Comparison of ENCODE assay signal across 14 cellular contexts in the genomic region with DNA sequence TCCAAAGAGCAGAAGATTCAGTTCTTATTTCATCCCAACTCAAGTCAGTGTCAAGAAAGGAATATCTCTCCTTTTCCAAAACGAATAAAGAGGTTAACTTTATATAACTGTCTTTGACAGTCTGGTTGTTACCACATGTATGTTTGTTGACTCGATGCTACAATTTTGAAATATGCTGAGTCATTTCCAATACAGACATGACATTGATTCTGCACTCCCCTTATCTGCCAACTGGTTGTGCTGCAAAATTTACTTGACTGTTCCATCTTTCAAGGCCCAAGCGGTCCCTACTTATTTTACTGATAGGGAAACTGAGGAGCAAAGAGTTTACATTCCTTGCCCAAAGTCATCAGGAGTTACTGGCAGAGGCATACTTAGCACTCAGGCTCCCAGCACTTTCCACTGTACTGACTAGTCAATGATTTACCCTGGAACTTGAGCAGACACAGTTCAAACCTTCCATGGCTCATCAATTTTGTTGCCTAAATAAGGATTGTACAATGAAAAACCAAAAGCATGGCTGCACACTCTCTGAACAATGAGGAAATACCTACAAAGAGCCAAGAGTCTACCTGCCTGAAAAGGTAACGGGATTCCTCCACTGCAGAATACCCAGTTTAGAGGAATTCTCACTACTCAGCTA. TPM values are rescaled to one million over a fixed set of nuclear protein-coding genes. Genes with fewer than 3 reads are reported as not detected.
DNase-seq lines count a peak whose midpoint lies in the region; ATAC-seq, FAIRE-seq and TF ChIP-seq lines count a peak whose summit lies in the region.
"Had no signal": no experiment of that assay in that cellular context is flagged by ENCODE, and none has a peak within 500 bp of the region (broad histone marks: within the 10 kb centered on the region; RNA-seq: fewer than 3 reads in every experiment).

No MANE protein-coding gene starts in this region.

- no peak overlapping the region for H3K27ac ChIP-seq in K562 (ENCODE audit: extremely low read depth, low read depth, low read length)
- H3K27ac ChIP-seq: spleen had no signal

- WGBS in K562 (ENCODE audit: insufficient coverage, low coverage, missing lambda C conversion rate): 17% methylated on average over 4 of the region's 4 CpGs

- ATAC-seq in GM19463 (IDR thresholded peaks at IDR 0.05; ENCODE audit: unreplicated experiment) (peak; percentile 59), K562 (no peak), left lobe of liver (peak; percentile 67), HG03565 (IDR thresholded peaks at IDR 0.05; ENCODE audit: unreplicated experiment) (no peak)
- ATAC-seq: HCT116; naive thymus-derived CD8-positive, alpha-beta T cell had no signal

- DNase-seq in ACHN (peak; percentile 84), K562 (ENCODE audit: extremely low read depth in 1 of 4, low spot score in 3 of 4) (no peak), left lobe of liver (ENCODE audit: low spot score) (no peak), EL (no peak), A172 (ENCODE audit: low spot score) (no peak), cerebellum (ENCODE audit: low spot score) (no peak)
- DNase-seq: endodermal cell; naive thymus-derived CD8-positive, alpha-beta T cell; NCI-H2171; spleen had no signal

- POLR2A ChIA-PET in K562 (lab: Yijun Ruan, JAX): no interaction called here

- no peak overlapping the region for H3K9ac ChIP-seq in K562 (ENCODE audit: insufficient read depth in 1 of 2, low read depth in 2 of 2, low read length in 2 of 2)

- no peak for TF ChIP-seq CTCF in K562 (IDR thresholded peaks at IDR 0.05 in 2 of 3, conservative IDR thresholded peaks at IDR 0.05 in 1 of 3; ENCODE audit: insufficient read depth in 2 of 3, low read depth in 1 of 3, low read length in 3 of 3)

- TF ChIP-seq EP300 in K562 (IDR thresholded peaks at IDR 0.05; ENCODE audit: low read length): no peak

- in situ Hi-C loops in ACHN (cut with HindIII; ENCODE audit: low pct_ligation_motif_present, low pct_unique_long_range_greater_than_20kb, low sequenced_read_pairs) (no loop called here), K562 (cut with MboI) (no loop called here)

- no peak overlapping the region for H2AFZ ChIP-seq in K562 (ENCODE audit: low read depth, low read length)

- H3K4me2 ChIP-seq in K562 (ENCODE audit: insufficient read depth, low read length): no peak overlapping the region

- no peaks in the 10 kb centered on the region for H3K36me3 ChIP-seq in K562 (ENCODE audit: control insufficient read depth, insufficient read depth, low read length)
- H3K36me3 ChIP-seq: spleen had no signal

- no peaks in the 10 kb centered on the region for H4K20me1 ChIP-seq in K562 (replicated peaks; ENCODE audit: control insufficient read depth, insufficient read depth, low read length)

- intact Hi-C loops in K562 (cut with micrococcal nuclease): no loop called here

- H3K4me1 ChIP-seq in K562 (replicated peaks in 1 of 2; ENCODE audit: control insufficient read depth in 2 of 2, insufficient read depth in 2 of 2, low read length in 2 of 2): no peaks in the 10 kb centered on the region; a peak in 1 of 5 replicates

- no peak overlapping the region for H3K4me3 ChIP-seq in K562
- H3K4me3 ChIP-seq: spleen had no signal

- H3K9me1 ChIP-seq in K562 (ENCODE audit: control insufficient read depth, insufficient read depth, low read length): no peaks in the 10 kb centered on the region

- no peaks in the 10 kb centered on the region for H3K27me3 ChIP-seq in K562 (ENCODE audit: control insufficient read depth in 2 of 2, insufficient read depth in 2 of 2, low read length in 2 of 2)
- H3K27me3 ChIP-seq: spleen had no signal

- no peaks in the 10 kb centered on the region for H3K9me3 ChIP-seq in K562 (replicated peaks; ENCODE audit: control insufficient read depth, insufficient read depth, low read depth, low read length)
- H3K9me3 ChIP-seq: spleen had no signal

- BruUV-seq in K562 (replicated peaks; lab: Mats Ljungman, UMichigan): no TSS peak

- TF ChIP-seq RAD21 in K562 (CRISPR knock-in tag; conservative IDR thresholded peaks at IDR 0.05 in 1 of 2, IDR thresholded peaks at IDR 0.05 in 1 of 2): no peak

- TF ChIP-seq POLR2A in K562 (conservative IDR thresholded peaks at IDR 0.05): no peak

- H3K79me2 ChIP-seq in K562 (ENCODE audit: control insufficient read depth, insufficient read depth, low read length): no peaks in the 10 kb centered on the region

- no peak for FAIRE-seq in K562 (lab: Jason Lieb, UNC)
- FAIRE-seq: TTC549 had no signal

- CTCF ChIA-PET in K562 (lab: Yijun Ruan, JAX; ENCODE audit: low intra/inter-chr PET ratio): no interaction called here

TF ChIP-seq in K562, 482 proteins besides CTCF, POLR2A, EP300 and RAD21:
- TF ChIP-seq ZNF253 (CRISPR knock-in tag; conservative IDR thresholded peaks at IDR 0.05) (no peak), ZNF140 (CRISPR knock-in tag; IDR thresholded peaks at IDR 0.05) (no peak), ZNF316 (IDR thresholded peaks at IDR 0.05) (peak; percentile 36; the same call in 1 of the 2 replicates), NFE2 (IDR thresholded peaks at IDR 0.05; ENCODE audit: low read depth) (peak; percentile 29; the same call in 1 of the 2 replicates), ATF7 (IDR thresholded peaks at IDR 0.05) (no peak), NFE2L1 (tag; IDR thresholded peaks at IDR 0.05; ENCODE audit: borderline replicate concordance, low read depth) (peak; percentile 72), MAFG (tag; conservative IDR thresholded peaks at IDR 0.05) (peak; percentile 87), ZKSCAN1 (IDR thresholded peaks at IDR 0.05; ENCODE audit: low read depth, low read length) (no peak), CBX8 (IDR thresholded peaks at IDR 0.05; ENCODE audit: borderline replicate concordance, extremely low read depth, low read depth, low read length, poor library complexity, severe bottlenecking) (no peak), MAFF (IDR thresholded peaks at IDR 0.05; ENCODE audit: low read length) (peak; percentile 41; the same call in 1 of the 2 replicates), ZNF586 (CRISPR knock-in tag; conservative IDR thresholded peaks at IDR 0.05) (no peak), POLR2B (IDR thresholded peaks at IDR 0.05; ENCODE audit: low read depth, partially characterized antibody) (no peak), C11orf30 (IDR thresholded peaks at IDR 0.05; ENCODE audit: low read depth) (0 out of 2 replicates have a peak, but pooled peaks have one; percentile 7), ILK (tag; IDR thresholded peaks at IDR 0.05; ENCODE audit: borderline replicate concordance, low read depth) (no peak), PHTF2 (CRISPR knock-in tag; IDR thresholded peaks at IDR 0.05) (no peak), MAFK (IDR thresholded peaks at IDR 0.05; ENCODE audit: low read length) (peak; percentile 60; the same call in 1 of the 2 replicates), FOXA3 (CRISPR knock-in tag; conservative IDR thresholded peaks at IDR 0.05 in 1 of 2, IDR thresholded peaks at IDR 0.05 in 1 of 2) (no peak), E2F3 (CRISPR knock-in tag; IDR thresholded peaks at IDR 0.05) (no peak)
- TF ChIP-seq, protein P1, sequence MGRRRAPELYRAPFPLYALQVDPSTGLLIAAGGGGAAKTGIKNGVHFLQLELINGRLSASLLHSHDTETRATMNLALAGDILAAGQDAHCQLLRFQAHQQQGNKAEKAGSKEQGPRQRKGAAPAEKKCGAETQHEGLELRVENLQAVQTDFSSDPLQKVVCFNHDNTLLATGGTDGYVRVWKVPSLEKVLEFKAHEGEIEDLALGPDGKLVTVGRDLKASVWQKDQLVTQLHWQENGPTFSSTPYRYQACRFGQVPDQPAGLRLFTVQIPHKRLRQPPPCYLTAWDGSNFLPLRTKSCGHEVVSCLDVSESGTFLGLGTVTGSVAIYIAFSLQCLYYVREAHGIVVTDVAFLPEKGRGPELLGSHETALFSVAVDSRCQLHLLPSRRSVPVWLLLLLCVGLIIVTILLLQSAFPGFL (CRISPR knock-in tag; IDR thresholded peaks at IDR 0.05): no peak
- TF ChIP-seq, protein P2, sequence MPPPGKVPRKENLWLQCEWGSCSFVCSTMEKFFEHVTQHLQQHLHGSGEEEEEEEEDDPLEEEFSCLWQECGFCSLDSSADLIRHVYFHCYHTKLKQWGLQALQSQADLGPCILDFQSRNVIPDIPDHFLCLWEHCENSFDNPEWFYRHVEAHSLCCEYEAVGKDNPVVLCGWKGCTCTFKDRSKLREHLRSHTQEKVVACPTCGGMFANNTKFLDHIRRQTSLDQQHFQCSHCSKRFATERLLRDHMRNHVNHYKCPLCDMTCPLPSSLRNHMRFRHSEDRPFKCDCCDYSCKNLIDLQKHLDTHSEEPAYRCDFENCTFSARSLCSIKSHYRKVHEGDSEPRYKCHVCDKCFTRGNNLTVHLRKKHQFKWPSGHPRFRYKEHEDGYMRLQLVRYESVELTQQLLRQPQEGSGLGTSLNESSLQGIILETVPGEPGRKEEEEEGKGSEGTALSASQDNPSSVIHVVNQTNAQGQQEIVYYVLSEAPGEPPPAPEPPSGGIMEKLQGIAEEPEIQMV (tag; conservative IDR thresholded peaks at IDR 0.05; ENCODE audit: low read depth): no peak
TF ChIP-seq in K562: peak in this region for 7.

RNA-seq across cellular contexts. Expression of a gene that starts 52.8 kb away (rescaled TPM):
- 0.23 and 0.69 TPM in 2 replicates for total RNA-seq in K562 (2011; cell fraction: chromatin; rRNA removed; ENCODE audit: low replicate concordance)
- total RNA-seq in K562 (2011; cell fraction: nucleolus; rRNA removed): 0.50 and 1.2 TPM in 2 replicates
- total RNA-seq in K562 (2011; cell fraction: nucleoplasm; rRNA removed): 0.69 and 0.73 TPM in 2 replicates
- total RNA-seq in K562 (2014; rRNA removed): under 0.01 TPM in 1 of 2 replicates, not detected in the other
- not detected in 2 replicates for total RNA-seq in K562 (2014; rRNA removed; fragmentation: Illumina TruSeq; extraction: Trizol)
- total RNA-seq in K562 (2015; rRNA removed; fragmentation: Illumina TruSeq; extraction: Trizol): not detected in 2 replicates
- 0.49 and 0.81 TPM in 2 replicates for total RNA-seq in K562 (2021)
- 0.05 and 0.14 TPM in 2 replicates for polyA plus RNA-seq in K562 (2011; rRNA removed)
- polyA plus RNA-seq in K562 (2011; cell fraction: cytosol; rRNA removed): 0.03 TPM in 1 of 2 replicates, not detected in the other
- polyA plus RNA-seq in K562 (2011; cell fraction: nucleus; rRNA removed): 0.21 TPM in 1 of 2 replicates, not detected in the other
- 0.01 and 0.05 TPM in 2 replicates for polyA plus RNA-seq in K562 (2012)
- not detected in 2 replicates for polyA plus RNA-seq in K562 (2014; fragmentation: Illumina TruSeq; extraction: Trizol)
- not detected for polyA plus RNA-seq in K562 (2014; fragmentation: Nextera tagmentation; extraction: Ambion mirVana)
- polyA plus RNA-seq in K562 (2014; rRNA removed): 0.03 and 0.07 TPM in 2 replicates
- 0.03 and 0.11 TPM in 2 replicates for polyA minus RNA-seq in K562 (2011; rRNA and poly(A)+ RNA removed)
- 0.10 and 0.82 TPM in 2 replicates for polyA minus RNA-seq in K562 (2011; cell fraction: cytosol; rRNA and poly(A)+ RNA removed)
- polyA minus RNA-seq in K562 (2011; cell fraction: nucleus; rRNA and poly(A)+ RNA removed): 0.27 TPM in 1 of 2 replicates, not detected in the other
- 47.0 TPM for total RNA-seq in left lobe of liver
- total RNA-seq in A172 (2014; rRNA removed; shearing (Covaris generic)): 1.8 and 2.3 TPM in 2 replicates
- total RNA-seq in cerebellum: 112 TPM

Comparison
In these comparisons a context has a peak if more than half of its experiments do, and no peak if none do; other contexts are left out.
1. ATAC-seq: peak in GM19463 (single experiment) and left lobe of liver (single experiment); none in K562 (single experiment) and HG03565 (single experiment).
2. RNA of a gene that starts 52.8 kb away (total RNA-seq): 112 TPM in cerebellum (single experiment) and 47.0 TPM in left lobe of liver (single experiment); 1.8 to 2.3 TPM in A172 and under 0.01 to 1.2 TPM in K562; every median in the first group is over 10 times any median in the second.